15 cellular contexts compared by ENCODE assay signal in the genomic region with DNA sequence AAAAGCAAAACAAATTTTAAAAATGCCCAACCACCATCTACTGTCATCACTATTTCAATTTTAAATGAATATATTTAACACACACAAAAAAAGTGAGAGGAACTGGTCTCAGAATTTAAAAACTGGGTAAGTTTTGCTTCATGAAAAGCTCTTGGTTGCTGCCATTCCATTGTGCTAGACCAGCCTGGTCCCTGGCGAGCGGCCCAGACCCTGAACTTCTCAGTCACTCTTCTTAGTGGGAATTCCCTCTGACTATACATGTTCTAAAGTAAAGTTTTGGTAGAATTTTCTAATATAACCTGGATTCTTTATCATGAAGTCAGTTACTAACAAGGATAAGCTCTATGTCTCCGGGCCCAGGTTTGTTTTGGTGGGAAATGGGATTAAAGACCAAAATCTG.
"Had no signal": no experiment of that assay in that cellular context is flagged by ENCODE, and none has a peak within 500 bp of the region (broad histone marks: within the 10 kb centered on the region; RNA-seq: fewer than 3 reads in every experiment).

No MANE protein-coding gene starts in this region.

- H3K4me3 ChIP-seq: coronary artery, tibial artery, uterus had no signal

- DNase-seq: activated CD4-positive, alpha-beta T cell treated with anti-CD3 and anti-CD28 coated beads, Interleukin-2, amount 10 ng/mL, durations not matched to agents 7 days and 5 days; activated CD4-positive, CD25-positive, alpha-beta regulatory T cell; activated CD8-positive, alpha-beta memory T cell treated with anti-CD3 and anti-CD28 coated beads for 24 hours; activated naive CD4-positive, alpha-beta T cell; activated naive CD8-positive, alpha-beta T cell treated with anti-CD3 and anti-CD28 coated beads, Interleukin-2, amount 10 ng/mL, durations not matched to agents 7 days and 5 days; anterior cingulate cortex; effector CD8-positive, alpha-beta T cell; glutamatergic neuron; stimulated activated CD4-positive, alpha-beta T cell treated with anti-CD3 and anti-CD28 coated beads, Interleukin-2, amount 100 ng/mL, for 48 hours; stimulated activated naive B cell treated with anti-CD40 and anti-IgM and Interleukin-4, amounts not matched to agents 10 μg/mL and 1 μg/mL and 100 μg/mL, for 72 hours; SW 1271; tibial artery; uterus had no signal

- ATAC-seq: natural killer cell treated with Interleukin-12 subunit alpha and Interleukin-12 subunit beta and Interleukin-15 and Interleukin-18, amount 100 ng/mL, for 72 hours; stimulated activated naive B cell treated with anti-CD40 and anti-IgM and Interleukin-4, amounts not matched to agents 10 μg/mL and 1 μg/mL and 100 μg/mL, for 72 hours had no signal
